In the genomic region with DNA sequence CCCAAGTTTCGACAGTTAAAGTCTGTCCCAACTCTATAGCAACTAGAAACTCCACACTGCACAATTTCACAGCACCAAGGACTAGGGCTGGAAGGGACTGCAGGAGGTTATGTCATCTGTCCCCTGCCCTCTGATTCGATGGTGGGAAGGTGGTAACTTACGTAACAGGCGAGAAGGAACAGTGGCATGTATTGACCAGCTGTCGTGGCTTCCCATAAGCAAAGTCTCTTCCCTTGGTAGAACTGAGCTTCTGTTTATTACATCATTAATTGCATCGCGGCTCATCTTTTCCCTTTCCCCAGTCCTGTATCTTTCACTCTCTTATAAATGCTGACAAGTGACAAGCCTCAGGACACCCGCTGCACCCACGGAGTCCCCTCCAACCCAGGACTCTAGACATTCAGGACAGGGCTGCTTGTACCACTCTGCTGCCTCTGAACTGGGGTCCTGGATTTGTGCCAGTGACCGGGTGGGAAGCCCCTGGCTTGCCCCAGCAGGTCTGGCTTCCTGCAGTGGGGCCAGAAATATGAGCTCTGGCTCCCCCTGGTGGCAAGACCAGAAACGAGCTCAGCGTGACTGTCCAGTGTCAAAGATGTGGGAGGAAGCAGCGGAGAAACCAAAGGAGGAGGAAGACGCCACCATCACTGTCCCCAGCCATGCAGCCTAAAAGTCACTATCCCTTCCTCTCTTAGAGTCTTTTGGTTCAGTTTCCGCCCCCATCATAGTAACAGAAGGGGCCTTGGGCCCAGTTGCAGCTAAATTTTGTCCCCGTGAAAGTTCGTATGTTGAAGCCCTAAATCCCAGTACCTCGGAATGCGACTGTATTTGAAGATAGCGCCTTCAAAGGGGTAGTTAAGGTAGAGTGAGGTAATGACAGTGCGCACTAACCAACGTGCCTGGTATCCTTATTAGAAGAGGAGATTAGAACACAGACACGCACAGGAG, we compare ENCODE assay signal across 8 cellular contexts.
DNase-seq lines count a peak whose midpoint lies in the region; ATAC-seq and TF ChIP-seq lines count a peak whose summit lies in the region.

No MANE protein-coding gene starts in this region.

- H3K9me3 ChIP-seq in liver (ENCODE audit: control insufficient read depth in 4 of 4, low read length in 3 of 4), result no peaks in the 10 kb centered on the region

- TF ChIP-seq CTCF in LNCaP clone FGC (IDR thresholded peaks at IDR 0.05; ENCODE audit: control insufficient read depth, extremely low read depth, insufficient read depth), result peak; percentile 82
- peak; percentile 55 for TF ChIP-seq CTCF in liver (IDR thresholded peaks at IDR 0.05; ENCODE audit: low read depth, low read length, missing input control)

- DNase-seq in NOMO-1 treated with DMSO at 0.1 percent for 48 hours (lab: John Stamatoyannopoulos, UW; ENCODE audit: unreplicated experiment) (peak; percentile 42), NOMO-1 treated with dmso at 0.1 percent for 144 hours (lab: John Stamatoyannopoulos, UW; ENCODE audit: unreplicated experiment) (no peak), LNCaP clone FGC (ENCODE audit: low read depth) (no peak)
- peak; percentile 8 to 40 (median 22) for DNase-seq in activated CD4-positive, CD25-positive, alpha-beta regulatory T cell (lab: John Stamatoyannopoulos, UW)
- peak; percentile 17 for DNase-seq in central memory CD4-positive, alpha-beta T cell
- peak; percentile 38 for DNase-seq in stimulated activated CD8-positive, alpha-beta memory T cell treated with anti-CD3 and anti-CD28 coated beads, Interleukin-15, amount 100 ng/mL, for 24 hours (ENCODE audit: low read depth)

- no peaks in the 10 kb centered on the region for H3K4me1 ChIP-seq in liver (ENCODE audit: control insufficient read depth in 4 of 4, insufficient read depth in 4 of 4, low read length in 3 of 4)

- no peak overlapping the region for H3K9ac ChIP-seq in liver (ENCODE audit: low read depth in 1 of 2, low read length in 2 of 2)

- TF ChIP-seq RAD21 in liver (IDR thresholded peaks at IDR 0.05), result peak; percentile 59 to 69

- no peak overlapping the region for H3K27ac ChIP-seq in liver (ENCODE audit: low read depth in 1 of 2, low read length in 2 of 2)

- H3K27me3 ChIP-seq in liver (ENCODE audit: control insufficient read depth in 4 of 4, insufficient read depth in 4 of 4, low read length in 3 of 4), result peaks cover 0 to 3% (median 2%) of the 10 kb centered on the region in 4 donors

- H3K4me3 ChIP-seq in LNCaP clone FGC (ENCODE audit: low read depth, low read length), result no peak overlapping the region
- H3K4me3 ChIP-seq in liver (ENCODE audit: low read depth in 1 of 3, low read length in 3 of 3), result no peak overlapping the region

- no peak for ATAC-seq in GM19467 (IDR thresholded peaks at IDR 0.05; ENCODE audit: unreplicated experiment)

- H3K36me3 ChIP-seq in liver (ENCODE audit: control insufficient read depth in 4 of 4, insufficient read depth in 3 of 4, low read depth in 1 of 4, low read length in 3 of 4), result no peaks in the 10 kb centered on the region

- WGBS in liver, result 48% methylated on average over 23 of the region's 23 CpGs

TF ChIP-seq in liver, 16 proteins besides CTCF, POLR2A, EP300 and RAD21:
- TF ChIP-seq JUND (IDR thresholded peaks at IDR 0.05) (no peak), HNF4A (conservative IDR thresholded peaks at IDR 0.05) (no peak), YY1 (IDR thresholded peaks at IDR 0.05) (no peak), TAF1 (conservative IDR thresholded peaks at IDR 0.05) (no peak), GABPA (IDR thresholded peaks at IDR 0.05 in 1 of 2, conservative IDR thresholded peaks at IDR 0.05 in 1 of 2) (no peak)

Comparison
In these comparisons a context has a peak if more than half of its experiments do, and no peak if none do; other contexts are left out.
1. DNase-seq: peak in NOMO-1 treated with DMSO at 0.1 percent for 48 hours (single experiment), activated CD4-positive, CD25-positive, alpha-beta regulatory T cell (4 of 4), central memory CD4-positive, alpha-beta T cell (single experiment) and stimulated activated CD8-positive, alpha-beta memory T cell treated with anti-CD3 and anti-CD28 coated beads, Interleukin-15, amount 100 ng/mL, for 24 hours (single experiment); none in NOMO-1 treated with dmso at 0.1 percent for 144 hours (single experiment) and LNCaP clone FGC (single experiment).